16 cellular contexts compared by ENCODE assay signal in the genomic region with DNA sequence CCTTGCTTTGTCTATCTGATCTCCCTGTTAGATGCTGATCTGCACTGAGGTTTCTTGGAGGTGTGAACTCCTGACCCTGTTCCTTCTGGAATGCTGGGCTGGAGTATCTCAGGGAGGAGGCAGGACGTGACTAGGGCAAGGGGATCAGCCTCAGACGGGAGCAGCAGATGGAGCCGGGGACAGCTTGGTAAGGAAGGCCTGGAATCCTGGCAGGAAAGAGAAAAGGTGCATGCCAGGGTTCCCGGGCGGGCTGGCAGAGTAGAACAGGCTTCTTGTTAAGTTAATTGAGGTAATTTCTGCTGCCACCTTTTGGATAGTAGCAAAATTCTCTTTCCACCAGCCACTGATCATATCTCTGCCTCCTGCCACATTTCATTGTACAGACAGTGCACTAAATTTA.
DNase-seq lines count a peak whose midpoint lies in the region; ATAC-seq and TF ChIP-seq lines count a peak whose summit lies in the region.
"Had no signal": no experiment of that assay in that cellular context is flagged by ENCODE, and none has a peak within 500 bp of the region (broad histone marks: within the 10 kb centered on the region; RNA-seq: fewer than 3 reads in every experiment).

No MANE protein-coding gene starts in this region.

- H3K27me3 ChIP-seq in A673 (replicated peaks; ENCODE audit: insufficient read depth, low read depth, low read length, poor library complexity) (no peaks in the 10 kb centered on the region), H7 (ENCODE audit: control insufficient read depth, insufficient read depth, low read length) (no peaks in the 10 kb centered on the region), WERI-Rb-1 (ENCODE audit: insufficient read depth, low read depth, severe bottlenecking) (no peaks in the 10 kb centered on the region), neuronal stem cell (ENCODE audit: control insufficient read depth in 3 of 3, insufficient read depth in 3 of 3, low read depth in 1 of 3, low read length in 3 of 3) (peaks cover 0 to 3% (median 0%) of the 10 kb centered on the region in 3 experiments)
- no peaks in the 10 kb centered on the region for H3K27me3 ChIP-seq in CD8-positive, alpha-beta memory T cell (ENCODE audit: insufficient read depth, low read length, poor library complexity, severe bottlenecking)
- H3K27me3 ChIP-seq: BE2C, body of pancreas, right lobe of liver had no signal

- H3K4me1 Mint-ChIP-seq in CD8-positive, alpha-beta memory T cell, result no peaks in the 10 kb centered on the region
- H3K4me1 Mint-ChIP-seq in activated CD8-positive, alpha-beta T cell treated with anti-CD3 and anti-CD28 coated beads, Interleukin-2, amount 10 ng/mL, durations not matched to agents 7 days and 5 days (ENCODE audit: low read depth), result no peaks in the 10 kb centered on the region

- H3K27ac Mint-ChIP-seq in CD8-positive, alpha-beta memory T cell, result peak overlapping the region in 1 of 8 donors; percentile 79
- no peak overlapping the region for H3K27ac Mint-ChIP-seq in activated CD8-positive, alpha-beta T cell treated with anti-CD3 and anti-CD28 coated beads, Interleukin-2, amount 10 ng/mL, durations not matched to agents 7 days and 5 days
- H3K27ac Mint-ChIP-seq: naive thymus-derived CD8-positive, alpha-beta T cell; stimulated activated naive B cell treated with anti-CD40 and anti-IgM and Interleukin-4, amounts not matched to agents 10 μg/mL and 1 μg/mL and 100 μg/mL, for 72 hours had no signal

- H3K27ac ChIP-seq in A673 (ENCODE audit: low read depth, low read length, poor library complexity, severe bottlenecking) (no peak overlapping the region), WERI-Rb-1 (peak overlapping the region; percentile 25), neuronal stem cell (replicated peaks; ENCODE audit: low read length) (no peak overlapping the region)
- no peak overlapping the region for H3K27ac ChIP-seq in CD8-positive, alpha-beta memory T cell (ENCODE audit: low read depth, low read length)
- H3K27ac ChIP-seq: body of pancreas, KMS-11, right lobe of liver had no signal

- H3K4me2 ChIP-seq in neuronal stem cell (ENCODE audit: insufficient read depth, low read length, poor library complexity, severe bottlenecking), result no peak overlapping the region
- H3K4me2 ChIP-seq: KMS-11 had no signal

- H2AFZ ChIP-seq in neuronal stem cell (ENCODE audit: low read length), result no peak overlapping the region

- TF ChIP-seq CTCF in A673 (conservative IDR thresholded peaks at IDR 0.05; ENCODE audit: low read depth, low read length) (0 out of 2 replicates have a peak, but pooled peaks have one; percentile 25), WERI-Rb-1 (IDR thresholded peaks at IDR 0.05; ENCODE audit: low read depth, low read length) (0 out of 2 replicates have a peak, but pooled peaks have one; percentile 11)

- H4K91ac ChIP-seq in neuronal stem cell (ENCODE audit: low read depth, low read length, poor library complexity), result no peak overlapping the region

- H3K18ac ChIP-seq in neuronal stem cell (ENCODE audit: low read length), result no peak overlapping the region

- H3K79me1 ChIP-seq in neuronal stem cell (ENCODE audit: low read depth, low read length), result no peaks in the 10 kb centered on the region

- POLR2A ChIA-PET in A673 (lab: Charles Lee; ENCODE audit: low non-redundant PET), result no interaction called here
- POLR2A ChIA-PET in CD8-positive, alpha-beta memory T cell (lab: Charles Lee), result no interaction called here
- POLR2A ChIA-PET in activated CD8-positive, alpha-beta T cell treated with anti-CD3 and anti-CD28 coated beads, Interleukin-2, amount 10 ng/mL, durations not matched to agents 7 days and 5 days (lab: Charles Lee), result interaction anchor here (0.7 kb wide), 1 partner anchor 222 kb away, joined by 3 read pairs; no protein-coding TSS in a partner anchor

- CTCF ChIA-PET in A673 (lab: Charles Lee), result no interaction called here
- CTCF ChIA-PET in CD8-positive, alpha-beta memory T cell (lab: Charles Lee), result no interaction called here
- CTCF ChIA-PET in activated CD8-positive, alpha-beta T cell treated with anti-CD3 and anti-CD28 coated beads, Interleukin-2, amount 10 ng/mL, durations not matched to agents 7 days and 5 days (lab: Charles Lee), result interaction anchor here (0.8 kb wide), 1 partner anchor 68 kb away, joined by 3 read pairs; no protein-coding TSS in a partner anchor

- H3K36me3 ChIP-seq in A673 (ENCODE audit: insufficient read depth, low read length, poor library complexity, severe bottlenecking), result no peaks in the 10 kb centered on the region
- no peaks in the 10 kb centered on the region for H3K36me3 ChIP-seq in H7 (replicated peaks; ENCODE audit: control insufficient read depth, insufficient read depth, low read length)
- H3K36me3 ChIP-seq in WERI-Rb-1, result no peaks in the 10 kb centered on the region
- H3K36me3 ChIP-seq in CD8-positive, alpha-beta memory T cell (ENCODE audit: insufficient read depth, low read length), result no peaks in the 10 kb centered on the region
- no peaks in the 10 kb centered on the region for H3K36me3 ChIP-seq in neuronal stem cell (replicated peaks in 1 of 2; ENCODE audit: control insufficient read depth in 2 of 2, insufficient read depth in 2 of 2, low read length in 2 of 2)
- H3K36me3 ChIP-seq: BE2C, right lobe of liver had no signal

- H3K36me3 Mint-ChIP-seq in CD8-positive, alpha-beta memory T cell, result no peaks in the 10 kb centered on the region
- no peaks in the 10 kb centered on the region for H3K36me3 Mint-ChIP-seq in activated CD8-positive, alpha-beta T cell treated with anti-CD3 and anti-CD28 coated beads, Interleukin-2, amount 10 ng/mL, durations not matched to agents 7 days and 5 days (ENCODE audit: low read depth)
- H3K36me3 Mint-ChIP-seq: naive thymus-derived CD8-positive, alpha-beta T cell had no signal

- no peak overlapping the region for H3K4me3 Mint-ChIP-seq in CD8-positive, alpha-beta memory T cell
- H3K4me3 Mint-ChIP-seq in activated CD8-positive, alpha-beta T cell treated with anti-CD3 and anti-CD28 coated beads, Interleukin-2, amount 10 ng/mL, durations not matched to agents 7 days and 5 days, result no peak overlapping the region
- H3K4me3 Mint-ChIP-seq: naive thymus-derived CD8-positive, alpha-beta T cell; stimulated activated naive B cell treated with anti-CD40 and anti-IgM and Interleukin-4, amounts not matched to agents 10 μg/mL and 1 μg/mL and 100 μg/mL, for 72 hours had no signal

- no peak overlapping the region for H2BK15ac ChIP-seq in neuronal stem cell (ENCODE audit: low read length)

- intact Hi-C loops in A673 (cut with micrococcal nuclease; ENCODE audit: unreplicated experiment), result no loop called here
- intact Hi-C loops in left ventricle myocardium superior (cut with micrococcal nuclease), result no loop called here

- H3K27me3 Mint-ChIP-seq in CD8-positive, alpha-beta memory T cell, result peaks cover 0 to 4% of the 10 kb centered on the region in 2 donors
- no peaks in the 10 kb centered on the region for H3K27me3 Mint-ChIP-seq in activated CD8-positive, alpha-beta T cell treated with anti-CD3 and anti-CD28 coated beads, Interleukin-2, amount 10 ng/mL, durations not matched to agents 7 days and 5 days (ENCODE audit: low read depth)

- no peak overlapping the region for H2AK5ac ChIP-seq in neuronal stem cell (ENCODE audit: low read depth, low read length)

- no peak overlapping the region for H3K4me3 ChIP-seq in A673 (ENCODE audit: low read depth, low read length, poor library complexity, severe bottlenecking)
- no peak overlapping the region for H3K4me3 ChIP-seq in H7 (ENCODE audit: insufficient read depth, low read depth, low read length)
- H3K4me3 ChIP-seq in WERI-Rb-1 (ENCODE audit: low read depth, low read length), result no peak overlapping the region
- H3K4me3 ChIP-seq in CD8-positive, alpha-beta memory T cell (ENCODE audit: low read length), result no peak overlapping the region
- no peak overlapping the region for H3K4me3 ChIP-seq in neuronal stem cell (ENCODE audit: low read length in 2 of 2)
- H3K4me3 ChIP-seq: body of pancreas, right lobe of liver had no signal

- H2BK120ac ChIP-seq in neuronal stem cell (ENCODE audit: low read depth, low read length), result no peak overlapping the region

- H3K9me3 Mint-ChIP-seq in CD8-positive, alpha-beta memory T cell, result peaks cover 0 to 3% (median 1%) of the 10 kb centered on the region in 5 donors
- no peaks in the 10 kb centered on the region for H3K9me3 Mint-ChIP-seq in activated CD8-positive, alpha-beta T cell treated with anti-CD3 and anti-CD28 coated beads, Interleukin-2, amount 10 ng/mL, durations not matched to agents 7 days and 5 days (ENCODE audit: insufficient read depth)
- H3K9me3 Mint-ChIP-seq: naive thymus-derived CD8-positive, alpha-beta T cell; stimulated activated naive B cell treated with anti-CD40 and anti-IgM and Interleukin-4, amounts not matched to agents 10 μg/mL and 1 μg/mL and 100 μg/mL, for 72 hours had no signal

- DNase-seq in A673 (ENCODE audit: low spot score) (peak; percentile 9), H7 (peak; percentile 22), WERI-Rb-1 (peak; percentile 74), left ventricle myocardium superior (peak; percentile 39), UCSD-AML1 (lab: John Stamatoyannopoulos, UW; ENCODE audit: unreplicated experiment) (no peak), neuronal stem cell (ENCODE audit: low spot score) (no peak)
- DNase-seq in CD8-positive, alpha-beta memory T cell, result no peak
- no peak for DNase-seq in activated CD8-positive, alpha-beta T cell treated with anti-CD3 and anti-CD28 coated beads, Interleukin-2, amount 10 ng/mL, durations not matched to agents 7 days and 5 days
- DNase-seq: activated effector memory CD4-positive, alpha-beta T cell treated with anti-CD3 and anti-CD28 coated beads, Interleukin-2, amount 50 U/mL, for 16 hours; BE2C; naive thymus-derived CD8-positive, alpha-beta T cell; NCI-H2107; right lobe of liver; stimulated activated naive B cell treated with anti-CD40 and anti-IgM and Interleukin-4, amounts not matched to agents 10 μg/mL and 1 μg/mL and 100 μg/mL, for 72 hours had no signal

- no peak overlapping the region for H2BK5ac ChIP-seq in neuronal stem cell (ENCODE audit: low read length)

- no peak overlapping the region for H3K14ac ChIP-seq in neuronal stem cell (ENCODE audit: low read length)

- ATAC-seq in left ventricle myocardium superior, result peak; percentile 41
- ATAC-seq in activated CD8-positive, alpha-beta T cell treated with anti-CD3 and anti-CD28 coated beads, Interleukin-2, amount 10 ng/mL, durations not matched to agents 7 days and 5 days, result no peak
- ATAC-seq: body of pancreas; naive thymus-derived CD8-positive, alpha-beta T cell; right lobe of liver; stimulated activated naive B cell treated with anti-CD40 and anti-IgM and Interleukin-4, amounts not matched to agents 10 μg/mL and 1 μg/mL and 100 μg/mL, for 72 hours had no signal

- no CpG with 5 or more reads among the region's 5 CpGs for WGBS in neuronal stem cell (ENCODE audit: extremely low coverage in 2 of 2, insufficient read length in 2 of 2, insufficient replicate concordance in 1 of 2), 2 donors

- H3K4me1 ChIP-seq in A673 (ENCODE audit: insufficient read depth, low read length, poor library complexity, severe bottlenecking), result no peaks in the 10 kb centered on the region
- no peaks in the 10 kb centered on the region for H3K4me1 ChIP-seq in CD8-positive, alpha-beta memory T cell (ENCODE audit: insufficient read depth, low read length)
- peaks cover 5 to 6% of the 10 kb centered on the region in 2 donors for H3K4me1 ChIP-seq in neuronal stem cell (ENCODE audit: control insufficient read depth in 2 of 2, insufficient read depth in 1 of 2, low read depth in 1 of 2, low read length in 2 of 2)
- H3K4me1 ChIP-seq: BE2C, body of pancreas, right lobe of liver had no signal

- no peak overlapping the region for H4K8ac ChIP-seq in neuronal stem cell (ENCODE audit: low read depth, low read length)

- no peak overlapping the region for H3K23ac ChIP-seq in neuronal stem cell (ENCODE audit: low read depth, low read length, poor library complexity)

- H3K4ac ChIP-seq in neuronal stem cell (ENCODE audit: low read length), result no peak overlapping the region

- no peak overlapping the region for H3K9ac ChIP-seq in neuronal stem cell (ENCODE audit: low read depth, low read length, poor library complexity)
- H3K9ac ChIP-seq: KMS-11 had no signal

- BruUV-seq in A673 (replicated peaks; lab: Mats Ljungman, UMichigan), result no TSS peak

- H3K9me3 ChIP-seq in A673 (ENCODE audit: low read depth, low read length, poor library complexity, severe bottlenecking), result no peaks in the 10 kb centered on the region
- no peaks in the 10 kb centered on the region for H3K9me3 ChIP-seq in WERI-Rb-1 (ENCODE audit: severe bottlenecking)
- no peaks in the 10 kb centered on the region for H3K9me3 ChIP-seq in CD8-positive, alpha-beta memory T cell (ENCODE audit: low read length)
- no peaks in the 10 kb centered on the region for H3K9me3 ChIP-seq in neuronal stem cell (replicated peaks in 1 of 2; ENCODE audit: control insufficient read depth in 2 of 2, insufficient read depth in 1 of 2, low read depth in 1 of 2, low read length in 2 of 2)
- H3K9me3 ChIP-seq: BE2C, body of pancreas, right lobe of liver had no signal

- H2BK12ac ChIP-seq in neuronal stem cell (ENCODE audit: low read length), result no peak overlapping the region

Comparison
In these comparisons a context has a peak if more than half of its experiments do, and no peak if none do; other contexts are left out.
1. DNase-seq: peak in A673 (single experiment), H7 (single experiment), WERI-Rb-1 (single experiment) and left ventricle myocardium superior (single experiment); none in UCSD-AML1 (single experiment), CD8-positive, alpha-beta memory T cell (0 of 5), activated CD8-positive, alpha-beta T cell treated with anti-CD3 and anti-CD28 coated beads, Interleukin-2, amount 10 ng/mL, durations not matched to agents 7 days and 5 days (single experiment) and neuronal stem cell (single experiment).